Comparison of ENCODE assay signal across 2 cellular contexts in genomic region chr17:39968731-39969130, GRCh38.
TF ChIP-seq lines count a peak whose summit lies in the region.

No MANE protein-coding gene starts in this region.

TF ChIP-seq in IMR-90, 13 proteins besides CTCF, POLR2A, EP300 and RAD21:
- TF ChIP-seq ELK1 (IDR thresholded peaks at IDR 0.05; ENCODE audit: borderline replicate concordance, low read depth, low read length), result no peak
- no peak for TF ChIP-seq MAFK (IDR thresholded peaks at IDR 0.05; ENCODE audit: low read depth, low read length)
- no peak for TF ChIP-seq USF2 (IDR thresholded peaks at IDR 0.05; ENCODE audit: low read depth, low read length)
- TF ChIP-seq RFX5 (IDR thresholded peaks at IDR 0.05; ENCODE audit: low read depth, low read length), result no peak
- TF ChIP-seq RCOR1 (IDR thresholded peaks at IDR 0.05; ENCODE audit: insufficient replicate concordance, low read length), result no peak
- TF ChIP-seq MAZ (IDR thresholded peaks at IDR 0.05; ENCODE audit: borderline replicate concordance, low read depth, low read length), result no peak
- TF ChIP-seq BHLHE40 (IDR thresholded peaks at IDR 0.05; ENCODE audit: low read depth, low read length), result no peak
- TF ChIP-seq MXI1 (IDR thresholded peaks at IDR 0.05; ENCODE audit: borderline replicate concordance, low read depth, low read length), result no peak
- no peak for TF ChIP-seq FOS (IDR thresholded peaks at IDR 0.05; ENCODE audit: low read depth, low read length)
- no peak for TF ChIP-seq SMC3 (IDR thresholded peaks at IDR 0.05; ENCODE audit: low read depth, low read length)
- TF ChIP-seq NFE2L2 (IDR thresholded peaks at IDR 0.05; ENCODE audit: low read depth, low read length), result no peak
- no peak for TF ChIP-seq CEBPB (IDR thresholded peaks at IDR 0.05; ENCODE audit: low read depth, low read length)
- TF ChIP-seq CHD1 (IDR thresholded peaks at IDR 0.05; ENCODE audit: low read depth, low read length), result no peak

TF ChIP-seq in H1, 55 proteins besides CTCF, POLR2A, EP300 and RAD21:
- no peak for TF ChIP-seq BACH1 (IDR thresholded peaks at IDR 0.05; ENCODE audit: low read length)
- no peak for TF ChIP-seq CTBP2 (IDR thresholded peaks at IDR 0.05; ENCODE audit: borderline replicate concordance, insufficient read depth, insufficient read length, low read length)
- TF ChIP-seq RFX5 (IDR thresholded peaks at IDR 0.05; ENCODE audit: borderline replicate concordance, low read depth, low read length), result no peak
- no peak for TF ChIP-seq ASH2L (IDR thresholded peaks at IDR 0.05; ENCODE audit: low read length)
- no peak for TF ChIP-seq CBX8 (IDR thresholded peaks at IDR 0.05; ENCODE audit: borderline replicate concordance, low read depth, low read length)
- no peak for TF ChIP-seq TEAD4 (IDR thresholded peaks at IDR 0.05; ENCODE audit: low read depth, low read length)
- no peak for TF ChIP-seq SAP30 (IDR thresholded peaks at IDR 0.05; ENCODE audit: insufficient read depth, insufficient replicate concordance, low read length)
- no peak for TF ChIP-seq TAF7 (optimal IDR thresholded peaks at IDR 0.05; ENCODE audit: borderline replicate concordance, low read depth, low read length)
- no peak for TF ChIP-seq NRF1 (IDR thresholded peaks at IDR 0.05; ENCODE audit: low read depth, low read length)
- no peak for TF ChIP-seq JUN (IDR thresholded peaks at IDR 0.05; ENCODE audit: low read depth, low read length)
- TF ChIP-seq RNF2 (IDR thresholded peaks at IDR 0.05; ENCODE audit: borderline replicate concordance, low read depth, low read length, missing control alignments, poor library complexity, severe bottlenecking), result no peak
- no peak for TF ChIP-seq HDAC6 (IDR thresholded peaks at IDR 0.05; ENCODE audit: low read depth, low read length)
